ENCODE assay signal across 25 cellular contexts in the genomic region with DNA sequence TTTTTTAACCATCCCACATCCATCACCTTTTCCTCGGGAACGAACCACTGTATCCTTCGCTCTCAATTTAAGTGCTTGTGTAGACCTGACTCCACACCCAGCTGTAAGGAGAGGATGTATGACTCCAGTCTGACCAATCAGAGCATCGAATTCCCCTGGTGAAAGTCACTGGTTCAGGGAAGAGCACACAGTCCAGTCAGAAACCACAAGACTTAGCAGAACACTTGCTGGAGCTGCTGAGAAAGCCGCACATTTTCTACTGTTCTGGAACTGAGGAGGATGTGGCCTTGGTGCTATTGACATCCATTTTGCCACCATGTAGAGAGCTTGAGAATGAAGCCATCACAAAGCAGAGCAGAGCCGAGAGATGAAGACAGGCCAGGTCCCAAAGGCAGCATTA. TPM values are rescaled to one million over a fixed set of nuclear protein-coding genes. Genes with fewer than 3 reads are reported as not detected.
DNase-seq lines count a peak whose midpoint lies in the region; ATAC-seq and TF ChIP-seq lines count a peak whose summit lies in the region.
"Had no signal": no experiment of that assay in that cellular context is flagged by ENCODE, and none has a peak within 500 bp of the region (broad histone marks: within the 10 kb centered on the region; RNA-seq: fewer than 3 reads in every experiment).

No MANE protein-coding gene starts in this region.

- H3K27ac ChIP-seq in DND-41 (ENCODE audit: low read length) (no peak overlapping the region), fibroblast of lung (ENCODE audit: insufficient read depth, low read length) (no peak overlapping the region), osteoblast (ENCODE audit: low read depth, low read length) (no peak overlapping the region), adrenal gland (peak overlapping the region in 1 of 5 donors; percentile 10), GM23338 (ENCODE audit: low read depth) (no peak overlapping the region)
- H3K27ac ChIP-seq: epithelial cell of prostate, gastrocnemius medialis, neutrophil, uterus had no signal

- DNase-seq in DND-41 (no peak), NCI-H226 (peak; percentile 20), fibroblast of lung (ENCODE audit: low read depth in 2 of 2) (peak; percentile 55 to 82), osteoblast (ENCODE audit: insufficient read length, low spot score, missing footprints) (no peak), adrenal gland (no peak), GM23338 (ENCODE audit: low spot score) (no peak)
- DNase-seq in activated T-helper 1 cell treated with anti-CD3 and anti-CD28 coated beads, Interleukin-12 subunit alpha, Interleukin-12 subunit beta, Interleukin-2, Interleukin-4 antibody, amounts not matched to agents 30 ng/mL and 10 ng/mL and 1 ng/mL, durations not matched to agents 14 hours and 24 hours and 36 hours (ENCODE audit: low spot score), result no peak
- DNase-seq: activated CD4-positive, CD25-positive, alpha-beta regulatory T cell treated with anti-CD3 and anti-CD28 coated beads, Interleukin-2, amount 50 U/mL, for 72 hours; activated CD8-positive, alpha-beta T cell treated with anti-CD3 and anti-CD28 coated beads for 36 hours; activated naive CD4-positive, alpha-beta T cell; activated T-cell treated with anti-CD3 and anti-CD28 coated beads, Interleukin-2, amount 50 U/mL, for 1 hour; amygdala; gastrocnemius medialis; kidney; NCI-H1417 treated with DMSO at 0.1 percent for 48 hours; NCI-H526 treated with DMSO at 0.1 percent for 48 hours; Right ventricle myocardium superior; small intestine; uterus had no signal

- no peaks in the 10 kb centered on the region for H3K4me1 ChIP-seq in DND-41 (ENCODE audit: insufficient read depth, low read length)
- peaks cover 9% of the 10 kb centered on the region for H3K4me1 ChIP-seq in fibroblast of lung (ENCODE audit: control insufficient read depth, extremely low read depth, insufficient read depth, low read length)
- H3K4me1 ChIP-seq in osteoblast (ENCODE audit: insufficient read depth, low read length), result peaks cover 26% of the 10 kb centered on the region
- peaks cover 17 to 34% of the 10 kb centered on the region in 2 donors for H3K4me1 ChIP-seq in adrenal gland (replicated peaks in 1 of 2)
- no peaks in the 10 kb centered on the region for H3K4me1 ChIP-seq in GM23338 (ENCODE audit: insufficient read depth)
- H3K4me1 ChIP-seq: uterus had no signal

- H3K4me3 Mint-ChIP-seq in GM23338, result no peak overlapping the region
- no peak overlapping the region for H3K4me3 Mint-ChIP-seq in activated T-helper 1 cell treated with anti-CD3 and anti-CD28 coated beads, Interleukin-12 subunit alpha, Interleukin-12 subunit beta, Interleukin-2, Interleukin-4 antibody, amounts not matched to agents 30 ng/mL and 10 ng/mL and 1 ng/mL, durations not matched to agents 14 hours and 24 hours and 36 hours
- H3K4me3 Mint-ChIP-seq: activated CD8-positive, alpha-beta T cell treated with anti-CD3 and anti-CD28 coated beads for 36 hours; central memory CD8-positive, alpha-beta T cell; stimulated activated memory B cell treated with anti-CD40 and anti-IgM and Interleukin-4, amounts not matched to agents 10 μg/mL and 1 μg/mL and 100 μg/mL, for 72 hours had no signal

- ATAC-seq in DND-41 (ENCODE audit: insufficient read depth, low read depth), result 0 out of 3 replicates have a peak, but pooled peaks have one; percentile 27
- no peak for ATAC-seq in HG02973 (IDR thresholded peaks at IDR 0.05; ENCODE audit: unreplicated experiment)
- no peak for ATAC-seq in GM23338
- ATAC-seq: activated CD8-positive, alpha-beta T cell treated with anti-CD3 and anti-CD28 coated beads for 36 hours; gastrocnemius medialis; stimulated activated memory B cell treated with anti-CD40 and anti-IgM and Interleukin-4, amounts not matched to agents 10 μg/mL and 1 μg/mL and 100 μg/mL, for 72 hours had no signal

- no peaks in the 10 kb centered on the region for H3K9me3 Mint-ChIP-seq in GM23338
- H3K9me3 Mint-ChIP-seq in activated T-helper 1 cell treated with anti-CD3 and anti-CD28 coated beads, Interleukin-12 subunit alpha, Interleukin-12 subunit beta, Interleukin-2, Interleukin-4 antibody, amounts not matched to agents 30 ng/mL and 10 ng/mL and 1 ng/mL, durations not matched to agents 14 hours and 24 hours and 36 hours, result no peaks in the 10 kb centered on the region
- H3K9me3 Mint-ChIP-seq: activated CD8-positive, alpha-beta T cell treated with anti-CD3 and anti-CD28 coated beads for 36 hours; central memory CD8-positive, alpha-beta T cell; stimulated activated memory B cell treated with anti-CD40 and anti-IgM and Interleukin-4, amounts not matched to agents 10 μg/mL and 1 μg/mL and 100 μg/mL, for 72 hours had no signal

- no peak overlapping the region for H3K4me2 ChIP-seq in DND-41 (ENCODE audit: insufficient read depth, low read length)
- H3K4me2 ChIP-seq in fibroblast of lung (ENCODE audit: extremely low read depth, insufficient read depth, low read length), result no peak overlapping the region
- peak overlapping the region; percentile 9 for H3K4me2 ChIP-seq in osteoblast (ENCODE audit: insufficient read depth, low read length)
- H3K4me2 ChIP-seq in GM23338, result no peak overlapping the region

- TF ChIP-seq POLR2A in adrenal gland (IDR thresholded peaks at IDR 0.05), result no peak

- H3K27me3 Mint-ChIP-seq in GM23338 (ENCODE audit: insufficient read depth, low read depth, poor library complexity), result no peaks in the 10 kb centered on the region
- no peaks in the 10 kb centered on the region for H3K27me3 Mint-ChIP-seq in activated T-helper 1 cell treated with anti-CD3 and anti-CD28 coated beads, Interleukin-12 subunit alpha, Interleukin-12 subunit beta, Interleukin-2, Interleukin-4 antibody, amounts not matched to agents 30 ng/mL and 10 ng/mL and 1 ng/mL, durations not matched to agents 14 hours and 24 hours and 36 hours (ENCODE audit: insufficient read depth)
- H3K27me3 Mint-ChIP-seq: activated CD8-positive, alpha-beta T cell treated with anti-CD3 and anti-CD28 coated beads for 36 hours; central memory CD8-positive, alpha-beta T cell; stimulated activated memory B cell treated with anti-CD40 and anti-IgM and Interleukin-4, amounts not matched to agents 10 μg/mL and 1 μg/mL and 100 μg/mL, for 72 hours had no signal

- H3F3A ChIP-seq in GM23338 (replicated peaks; ENCODE audit: low read depth), result no peaks in the 10 kb centered on the region

- H3K79me2 ChIP-seq in DND-41 (ENCODE audit: insufficient read depth, low read length) (no peaks in the 10 kb centered on the region), fibroblast of lung (ENCODE audit: control insufficient read depth, insufficient read depth, low read length) (no peaks in the 10 kb centered on the region), osteoblast (ENCODE audit: insufficient read depth, low read length) (no peaks in the 10 kb centered on the region), GM23338 (replicated peaks; ENCODE audit: insufficient read depth) (no peaks in the 10 kb centered on the region)

- H3K36me3 Mint-ChIP-seq in GM23338 (ENCODE audit: low read depth), result no peaks in the 10 kb centered on the region
- H3K36me3 Mint-ChIP-seq in activated T-helper 1 cell treated with anti-CD3 and anti-CD28 coated beads, Interleukin-12 subunit alpha, Interleukin-12 subunit beta, Interleukin-2, Interleukin-4 antibody, amounts not matched to agents 30 ng/mL and 10 ng/mL and 1 ng/mL, durations not matched to agents 14 hours and 24 hours and 36 hours (ENCODE audit: low read depth), result no peaks in the 10 kb centered on the region

- H3K9ac ChIP-seq in DND-41 (ENCODE audit: low read depth, low read length) (no peak overlapping the region), fibroblast of lung (ENCODE audit: insufficient read depth, low read length) (no peak overlapping the region)

- no peak overlapping the region for H3K27ac Mint-ChIP-seq in GM23338
- H3K27ac Mint-ChIP-seq in activated T-helper 1 cell treated with anti-CD3 and anti-CD28 coated beads, Interleukin-12 subunit alpha, Interleukin-12 subunit beta, Interleukin-2, Interleukin-4 antibody, amounts not matched to agents 30 ng/mL and 10 ng/mL and 1 ng/mL, durations not matched to agents 14 hours and 24 hours and 36 hours, result no peak overlapping the region
- H3K27ac Mint-ChIP-seq: activated CD8-positive, alpha-beta T cell treated with anti-CD3 and anti-CD28 coated beads for 36 hours; stimulated activated memory B cell treated with anti-CD40 and anti-IgM and Interleukin-4, amounts not matched to agents 10 μg/mL and 1 μg/mL and 100 μg/mL, for 72 hours had no signal

- H3K36me3 ChIP-seq in DND-41 (ENCODE audit: insufficient read depth, low read length) (no peaks in the 10 kb centered on the region), fibroblast of lung (ENCODE audit: control insufficient read depth, insufficient read depth, low read length) (no peaks in the 10 kb centered on the region), osteoblast (ENCODE audit: insufficient read depth, low read length) (no peaks in the 10 kb centered on the region), adrenal gland (replicated peaks in 1 of 2) (no peaks in the 10 kb centered on the region), GM23338 (ENCODE audit: insufficient read depth) (no peaks in the 10 kb centered on the region)
- H3K36me3 ChIP-seq: gastrocnemius medialis, neutrophil, uterus had no signal

- intact Hi-C loops in adrenal gland (cut with DNase I), result no loop called here
- intact Hi-C loops in activated T-helper 1 cell treated with anti-CD3 and anti-CD28 coated beads, Interleukin-12 subunit alpha, Interleukin-12 subunit beta, Interleukin-2, Interleukin-4 antibody, amounts not matched to agents 30 ng/mL and 10 ng/mL and 1 ng/mL, durations not matched to agents 14 hours and 24 hours and 36 hours (cut with micrococcal nuclease), result no loop called here

- H3K27me3 ChIP-seq in DND-41 (ENCODE audit: insufficient read depth, low read length, poor library complexity) (no peaks in the 10 kb centered on the region), fibroblast of lung (ENCODE audit: control insufficient read depth, insufficient read depth, low read length) (no peaks in the 10 kb centered on the region), osteoblast (ENCODE audit: insufficient read depth, low read length) (no peaks in the 10 kb centered on the region), adrenal gland (no peaks in the 10 kb centered on the region), GM23338 (ENCODE audit: insufficient read depth) (no peaks in the 10 kb centered on the region)
- H3K27me3 ChIP-seq: gastrocnemius medialis, neutrophil, uterus had no signal

- H4K20me1 ChIP-seq in DND-41 (ENCODE audit: insufficient read depth, low read length), result no peaks in the 10 kb centered on the region
- no peaks in the 10 kb centered on the region for H4K20me1 ChIP-seq in fibroblast of lung (ENCODE audit: control insufficient read depth, extremely low read depth, insufficient read depth, low read length)
- H4K20me1 ChIP-seq in osteoblast (ENCODE audit: insufficient read depth, low read length), result no peaks in the 10 kb centered on the region
- H4K20me1 ChIP-seq in GM23338 (replicated peaks; ENCODE audit: insufficient read depth), result no peaks in the 10 kb centered on the region

- 0 out of 2 replicates have a peak, but pooled peaks cover 6% of the 10 kb centered on the region for H3K9me2 ChIP-seq in GM23338 (ENCODE audit: insufficient read depth)

- 86 to 98% (median 91%) methylated on average over 5 to 6 of the region's 6 CpGs for WGBS in adrenal gland, 4 donors

- H2AFZ ChIP-seq in DND-41 (ENCODE audit: low read depth, low read length), result no peak overlapping the region
- no peak overlapping the region for H2AFZ ChIP-seq in fibroblast of lung (ENCODE audit: low read length)
- peak overlapping the region; percentile 47 for H2AFZ ChIP-seq in osteoblast (ENCODE audit: low read length)
- no peak overlapping the region for H2AFZ ChIP-seq in GM23338

- H3K4me3 ChIP-seq in DND-41 (ENCODE audit: low read depth in 1 of 2, low read length in 2 of 2), result no peak overlapping the region
- no peak overlapping the region for H3K4me3 ChIP-seq in fibroblast of lung (replicated peaks in 1 of 4; ENCODE audit: control extremely low read depth in 1 of 4, insufficient read depth in 1 of 4, low read depth in 3 of 4, low read length in 4 of 4)
- no peak overlapping the region for H3K4me3 ChIP-seq in osteoblast (ENCODE audit: insufficient read depth, low read length)
- no peak overlapping the region for H3K4me3 ChIP-seq in adrenal gland
- H3K4me3 ChIP-seq in GM23338, result no peak overlapping the region
- H3K4me3 ChIP-seq: gastrocnemius medialis, lung, uterus had no signal

- TF ChIP-seq CTCF in DND-41 (IDR thresholded peaks at IDR 0.05; ENCODE audit: borderline replicate concordance, extremely low read depth, low read length, poor library complexity, severe bottlenecking), result no peak
- TF ChIP-seq CTCF in fibroblast of lung (conservative IDR thresholded peaks at IDR 0.05 in 1 of 2, IDR thresholded peaks at IDR 0.05 in 1 of 2; ENCODE audit: low read depth in 1 of 2, low read length in 2 of 2), result no peak
- TF ChIP-seq CTCF in osteoblast (IDR thresholded peaks at IDR 0.05; ENCODE audit: extremely low read depth, low read depth, low read length), result no peak
- TF ChIP-seq CTCF in adrenal gland (IDR thresholded peaks at IDR 0.05), result no peak
- no peak for TF ChIP-seq CTCF in GM23338 (conservative IDR thresholded peaks at IDR 0.05; ENCODE audit: low read depth in 2 of 2)

- H3K9me3 ChIP-seq in DND-41 (ENCODE audit: insufficient read depth, low read length, severe bottlenecking) (no peaks in the 10 kb centered on the region), fibroblast of lung (ENCODE audit: control insufficient read depth, insufficient read depth, low read depth, low read length) (no peaks in the 10 kb centered on the region), osteoblast (ENCODE audit: low read depth, low read length) (no peaks in the 10 kb centered on the region), adrenal gland (replicated peaks in 1 of 3) (no peaks in the 10 kb centered on the region)
- H3K9me3 ChIP-seq: gastrocnemius medialis, neutrophil, uterus had no signal

- H3K4me1 Mint-ChIP-seq in GM23338, result no peaks in the 10 kb centered on the region
- H3K4me1 Mint-ChIP-seq in activated T-helper 1 cell treated with anti-CD3 and anti-CD28 coated beads, Interleukin-12 subunit alpha, Interleukin-12 subunit beta, Interleukin-2, Interleukin-4 antibody, amounts not matched to agents 30 ng/mL and 10 ng/mL and 1 ng/mL, durations not matched to agents 14 hours and 24 hours and 36 hours (ENCODE audit: low read depth), result peaks cover 8% of the 10 kb centered on the region
- H3K4me1 Mint-ChIP-seq: central memory CD8-positive, alpha-beta T cell had no signal

RNA-seq across cellular contexts. Expression of a gene that starts 59.9 kb away (rescaled TPM):
- total RNA-seq in fibroblast of lung (312 and 601 TPM in 2 replicates), osteoblast (316 and 333 TPM in 2 replicates), adrenal gland (100 to 1,000 TPM; 320 to 766 (median 424) TPM)
- polyA plus RNA-seq in fibroblast of lung (637 and 670 TPM in 2 replicates), adrenal gland (100 to 1,000 TPM in 2 of 3 donors, 10 to 100 TPM in 1; 97.3 to 418 (median 131) TPM), GM23338 (2016; fragmentation: Nextera tagmentation; extraction: Ambion mirVana) (270 and 312 TPM in 2 replicates)
- 520 and 526 TPM in 2 replicates for polyA plus RNA-seq in fibroblast of lung (2012)
- polyA minus RNA-seq in fibroblast of lung (ENCODE audit: low replicate concordance), result 153 and 168 TPM in 2 replicates
- 220 and 247 TPM in 2 replicates for total RNA-seq in GM23338 (2014; rRNA removed; shearing (Covaris generic))
- 1.4 and 1.9 TPM in 2 replicates for total RNA-seq in activated T-helper 1 cell treated with anti-CD3 and anti-CD28 coated beads, Interleukin-12 subunit alpha, Interleukin-12 subunit beta, Interleukin-2, Interleukin-4 antibody, amounts not matched to agents 30 ng/mL and 10 ng/mL and 1 ng/mL, durations not matched to agents 14 hours and 24 hours and 36 hours

Comparison
In these comparisons a context has a peak if more than half of its experiments do, and no peak if none do; other contexts are left out.
1. DNase-seq: peak in NCI-H226 (single experiment) and fibroblast of lung (2 of 2); none in DND-41 (single experiment), osteoblast (single experiment), adrenal gland (0 of 7), GM23338 (single experiment) and activated T-helper 1 cell treated with anti-CD3 and anti-CD28 coated beads, Interleukin-12 subunit alpha, Interleukin-12 subunit beta, Interleukin-2, Interleukin-4 antibody, amounts not matched to agents 30 ng/mL and 10 ng/mL and 1 ng/mL, durations not matched to agents 14 hours and 24 hours and 36 hours (single experiment).
2. RNA of a gene that starts 59.9 kb away (total RNA-seq): 312 to 601 TPM in fibroblast of lung, 320 to 766 TPM in adrenal gland, 316 to 333 TPM in osteoblast and 220 to 247 TPM in GM23338; 1.4 to 1.9 TPM in activated T-helper 1 cell treated with anti-CD3 and anti-CD28 coated beads, Interleukin-12 subunit alpha, Interleukin-12 subunit beta, Interleukin-2, Interleukin-4 antibody, amounts not matched to agents 30 ng/mL and 10 ng/mL and 1 ng/mL, durations not matched to agents 14 hours and 24 hours and 36 hours; every median in the first group is over 10 times any median in the second.